In the genomic region with DNA sequence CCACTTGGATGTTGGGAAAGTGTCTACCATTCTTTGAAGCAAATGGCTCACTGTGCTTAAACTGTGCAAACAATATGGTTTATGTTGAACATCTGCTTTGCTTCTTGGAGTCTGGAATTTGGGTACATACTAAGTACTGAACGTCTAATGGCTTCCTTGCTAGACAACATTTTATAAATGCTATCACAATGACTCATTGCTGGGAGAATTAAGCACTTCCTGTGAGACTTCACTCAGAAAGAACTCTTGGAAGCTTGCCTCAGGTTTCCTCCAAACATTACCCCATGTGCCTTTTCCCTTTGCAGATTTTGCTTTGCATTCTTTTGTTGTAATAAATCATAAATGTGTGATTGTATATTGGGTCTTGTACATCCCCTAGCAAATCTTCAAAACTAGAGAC, we compare ENCODE assay signal across 12 cellular contexts.
DNase-seq lines count a peak whose midpoint lies in the region; ATAC-seq and TF ChIP-seq lines count a peak whose summit lies in the region.
"Had no signal": no experiment of that assay in that cellular context is flagged by ENCODE, and none has a peak within 500 bp of the region (broad histone marks: within the 10 kb centered on the region; RNA-seq: fewer than 3 reads in every experiment).

No MANE protein-coding gene starts in this region.

- H2BK15ac ChIP-seq in IMR-90 (ENCODE audit: low read depth, low read length), result no peak overlapping the region

- H3K36me3 ChIP-seq in IMR-90 (ENCODE audit: control insufficient read depth, insufficient read depth, low read length), result no peaks in the 10 kb centered on the region

- H3K56ac ChIP-seq in IMR-90 (ENCODE audit: extremely low read depth, insufficient read depth, low read length), result no peak overlapping the region

- no peak overlapping the region for H3K18ac ChIP-seq in IMR-90 (ENCODE audit: low read depth, low read length)

- H2AFZ ChIP-seq in IMR-90 (replicated peaks; ENCODE audit: low read length, poor library complexity), result no peak overlapping the region

- no peaks in the 10 kb centered on the region for H3K27me3 Mint-ChIP-seq in activated CD4-positive, alpha-beta T cell treated with anti-CD3 and anti-CD28 coated beads for 36 hours

- no peak overlapping the region for H3K14ac ChIP-seq in IMR-90 (replicated peaks; ENCODE audit: low read depth, low read length)

- no peak overlapping the region for H4K5ac ChIP-seq in IMR-90 (ENCODE audit: low read depth, low read length)

- H3K9ac ChIP-seq in IMR-90 (ENCODE audit: low read depth, low read length), result no peak overlapping the region

- no peak overlapping the region for H3K4me3 ChIP-seq in AG10803 (ENCODE audit: low read length)
- no peak overlapping the region for H3K4me3 ChIP-seq in IMR-90 (ENCODE audit: insufficient read depth, low read depth, low read length)

- H2BK120ac ChIP-seq in IMR-90 (ENCODE audit: low read depth, low read length), result no peak overlapping the region

- no peak overlapping the region for H3K27ac ChIP-seq in IMR-90 (ENCODE audit: insufficient read depth, low read length)

- no peaks in the 10 kb centered on the region for H3K27me3 ChIP-seq in IMR-90 (ENCODE audit: control insufficient read depth, insufficient read depth, low read length)

- POLR2A ChIA-PET in IMR-90 (lab: Charles Lee; ENCODE audit: unreplicated experiment), result no interaction called here
- POLR2A ChIA-PET in activated CD4-positive, alpha-beta T cell treated with anti-CD3 and anti-CD28 coated beads for 36 hours (lab: Charles Lee), result no interaction called here

- no peaks in the 10 kb centered on the region for H3K9me1 ChIP-seq in IMR-90 (ENCODE audit: insufficient read depth, low read length)

- no peaks in the 10 kb centered on the region for H3K4me1 Mint-ChIP-seq in activated CD4-positive, alpha-beta T cell treated with anti-CD3 and anti-CD28 coated beads for 36 hours
- H3K4me1 Mint-ChIP-seq: CD4-positive, CD25-positive, alpha-beta regulatory T cell had no signal

- H2AK9ac ChIP-seq in IMR-90 (replicated peaks; ENCODE audit: low read depth, low read length, poor library complexity), result no peak overlapping the region

- no peak for TF ChIP-seq RAD21 in IMR-90 (IDR thresholded peaks at IDR 0.05; ENCODE audit: low read length)

- H3K9me3 ChIP-seq in IMR-90 (ENCODE audit: control insufficient read depth, insufficient read depth, low read length), result peaks cover 8% of the 10 kb centered on the region

- ATAC-seq in IMR-90 (ENCODE audit: low read depth), result peak; percentile 42; the same call in 1 of the 2 replicates
- no peak for ATAC-seq in HG02798 (IDR thresholded peaks at IDR 0.05; ENCODE audit: poor library complexity, unreplicated experiment)
- no peak for ATAC-seq in GM19452 (IDR thresholded peaks at IDR 0.05; ENCODE audit: unreplicated experiment)
- no peak for ATAC-seq in activated CD4-positive, alpha-beta T cell treated with anti-CD3 and anti-CD28 coated beads for 36 hours
- ATAC-seq: right cardiac atrium had no signal

- H4K8ac ChIP-seq in IMR-90 (ENCODE audit: low read depth in 2 of 2, low read length in 2 of 2), result no peak overlapping the region

- DNase-seq in AG10803 (ENCODE audit: low read depth) (peak; percentile 89), IMR-90 (peak; percentile 53), epidermal melanocyte (ENCODE audit: insufficient read length, low spot score) (peak; percentile 27), lung microvascular endothelial cell (ENCODE audit: low read depth in 2 of 2) (peak; percentile 3 to 93), Kasumi-1 (lab: John Stamatoyannopoulos, UW) (no peak)
- DNase-seq in activated CD4-positive, alpha-beta T cell treated with anti-CD3 and anti-CD28 coated beads for 36 hours, result no peak
- DNase-seq: activated gamma-delta T cell; CD4-positive, CD25-positive, alpha-beta regulatory T cell; cortex of kidney; right cardiac atrium had no signal

- H3K9me3 Mint-ChIP-seq in activated CD4-positive, alpha-beta T cell treated with anti-CD3 and anti-CD28 coated beads for 36 hours (ENCODE audit: low read depth), result no peaks in the 10 kb centered on the region

- in situ Hi-C loops in IMR-90 (cut with MboI; ENCODE audit: low sequenced_read_pairs), result no loop called here

- no peak overlapping the region for H2AK5ac ChIP-seq in IMR-90 (ENCODE audit: low read depth, low read length)

- H3K79me1 ChIP-seq in IMR-90 (ENCODE audit: low read depth in 1 of 2, low read length in 2 of 2), result no peaks in the 10 kb centered on the region

- H3K27ac Mint-ChIP-seq in activated CD4-positive, alpha-beta T cell treated with anti-CD3 and anti-CD28 coated beads for 36 hours, result no peak overlapping the region
- H3K27ac Mint-ChIP-seq: CD4-positive, CD25-positive, alpha-beta regulatory T cell had no signal

- no peak overlapping the region for H4K91ac ChIP-seq in IMR-90 (ENCODE audit: insufficient read depth, low read depth, low read length)

- dilution Hi-C loops in IMR-90 (cut with HindIII; ENCODE audit: low sequenced_read_pairs, unreplicated experiment), result no loop called here

- no peak overlapping the region for H3K4me2 ChIP-seq in IMR-90 (ENCODE audit: low read depth, low read length)

- no peaks in the 10 kb centered on the region for H3K36me3 Mint-ChIP-seq in activated CD4-positive, alpha-beta T cell treated with anti-CD3 and anti-CD28 coated beads for 36 hours (ENCODE audit: low read depth)
- H3K36me3 Mint-ChIP-seq: CD4-positive, CD25-positive, alpha-beta regulatory T cell had no signal

- WGBS in IMR-90 (ENCODE audit: extremely low coverage in 2 of 2, insufficient read length in 1 of 2), 2 experiments, result no CpG with 5 or more reads among the region's 1 CpG

- BruUV-seq in IMR-90 (replicated peaks; lab: Mats Ljungman, UMichigan), result no TSS peak

- H2BK5ac ChIP-seq in IMR-90 (ENCODE audit: low read depth, low read length, poor library complexity, severe bottlenecking), result no peak overlapping the region

- H3K4me1 ChIP-seq in IMR-90 (ENCODE audit: control insufficient read depth, insufficient read depth, low read length), result no peaks in the 10 kb centered on the region

- TF ChIP-seq POLR2A in IMR-90 (IDR thresholded peaks at IDR 0.05; ENCODE audit: low read depth, low read length), result no peak

- H3K4ac ChIP-seq in IMR-90 (ENCODE audit: low read depth, low read length), result no peak overlapping the region

- H3K23ac ChIP-seq in IMR-90 (ENCODE audit: low read depth, low read length), result no peak overlapping the region

- no peaks in the 10 kb centered on the region for H4K20me1 ChIP-seq in IMR-90 (ENCODE audit: insufficient read depth, low read length)

- TF ChIP-seq CTCF in AG10803 (conservative IDR thresholded peaks at IDR 0.05; ENCODE audit: low read length) (no peak), IMR-90 (conservative IDR thresholded peaks at IDR 0.05; ENCODE audit: low read depth, low read length) (no peak)

- H3K4me3 Mint-ChIP-seq in activated CD4-positive, alpha-beta T cell treated with anti-CD3 and anti-CD28 coated beads for 36 hours, result no peak overlapping the region
- H3K4me3 Mint-ChIP-seq: CD4-positive, CD25-positive, alpha-beta regulatory T cell had no signal

- CTCF ChIA-PET in IMR-90 (lab: Yijun Ruan, JAX), result no interaction called here
- CTCF ChIA-PET in activated CD4-positive, alpha-beta T cell treated with anti-CD3 and anti-CD28 coated beads for 36 hours (lab: Charles Lee), result no interaction called here

- intact Hi-C loops in IMR-90 (cut with micrococcal nuclease), result no loop called here
- intact Hi-C loops in activated CD4-positive, alpha-beta T cell treated with anti-CD3 and anti-CD28 coated beads for 36 hours (cut with DNase I, micrococcal nuclease), result no loop called here

- no peak overlapping the region for H2BK20ac ChIP-seq in IMR-90 (ENCODE audit: low read depth, low read length)

TF ChIP-seq in IMR-90, 13 proteins besides CTCF, POLR2A, EP300 and RAD21:
- TF ChIP-seq NFE2L2 (IDR thresholded peaks at IDR 0.05; ENCODE audit: low read depth, low read length) (no peak), MAZ (IDR thresholded peaks at IDR 0.05; ENCODE audit: borderline replicate concordance, low read depth, low read length) (no peak), MXI1 (IDR thresholded peaks at IDR 0.05; ENCODE audit: borderline replicate concordance, low read depth, low read length) (no peak), RCOR1 (IDR thresholded peaks at IDR 0.05; ENCODE audit: insufficient replicate concordance, low read length) (no peak), CEBPB (IDR thresholded peaks at IDR 0.05; ENCODE audit: low read depth, low read length) (no peak), BHLHE40 (IDR thresholded peaks at IDR 0.05; ENCODE audit: low read depth, low read length) (no peak), FOS (IDR thresholded peaks at IDR 0.05; ENCODE audit: low read depth, low read length) (no peak), MAFK (IDR thresholded peaks at IDR 0.05; ENCODE audit: low read depth, low read length) (no peak), SMC3 (IDR thresholded peaks at IDR 0.05; ENCODE audit: low read depth, low read length) (no peak), RFX5 (IDR thresholded peaks at IDR 0.05; ENCODE audit: low read depth, low read length) (no peak), CHD1 (IDR thresholded peaks at IDR 0.05; ENCODE audit: low read depth, low read length) (no peak)
- TF ChIP-seq, protein P1, sequence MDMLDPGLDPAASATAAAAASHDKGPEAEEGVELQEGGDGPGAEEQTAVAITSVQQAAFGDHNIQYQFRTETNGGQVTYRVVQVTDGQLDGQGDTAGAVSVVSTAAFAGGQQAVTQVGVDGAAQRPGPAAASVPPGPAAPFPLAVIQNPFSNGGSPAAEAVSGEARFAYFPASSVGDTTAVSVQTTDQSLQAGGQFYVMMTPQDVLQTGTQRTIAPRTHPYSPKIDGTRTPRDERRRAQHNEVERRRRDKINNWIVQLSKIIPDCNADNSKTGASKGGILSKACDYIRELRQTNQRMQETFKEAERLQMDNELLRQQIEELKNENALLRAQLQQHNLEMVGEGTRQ (IDR thresholded peaks at IDR 0.05; ENCODE audit: low read depth, low read length), result no peak
- TF ChIP-seq, protein P2, sequence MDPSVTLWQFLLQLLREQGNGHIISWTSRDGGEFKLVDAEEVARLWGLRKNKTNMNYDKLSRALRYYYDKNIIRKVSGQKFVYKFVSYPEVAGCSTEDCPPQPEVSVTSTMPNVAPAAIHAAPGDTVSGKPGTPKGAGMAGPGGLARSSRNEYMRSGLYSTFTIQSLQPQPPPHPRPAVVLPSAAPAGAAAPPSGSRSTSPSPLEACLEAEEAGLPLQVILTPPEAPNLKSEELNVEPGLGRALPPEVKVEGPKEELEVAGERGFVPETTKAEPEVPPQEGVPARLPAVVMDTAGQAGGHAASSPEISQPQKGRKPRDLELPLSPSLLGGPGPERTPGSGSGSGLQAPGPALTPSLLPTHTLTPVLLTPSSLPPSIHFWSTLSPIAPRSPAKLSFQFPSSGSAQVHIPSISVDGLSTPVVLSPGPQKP (IDR thresholded peaks at IDR 0.05; ENCODE audit: borderline replicate concordance, low read depth, low read length), result no peak

Comparison
In these comparisons a context has a peak if more than half of its experiments do, and no peak if none do; other contexts are left out.
1. DNase-seq: peak in AG10803 (single experiment), IMR-90 (single experiment), epidermal melanocyte (single experiment) and lung microvascular endothelial cell (2 of 2); none in Kasumi-1 (0 of 2) and activated CD4-positive, alpha-beta T cell treated with anti-CD3 and anti-CD28 coated beads for 36 hours (single experiment).